Comparison of ENCODE assay signal across 8 cellular contexts in the genomic region with DNA sequence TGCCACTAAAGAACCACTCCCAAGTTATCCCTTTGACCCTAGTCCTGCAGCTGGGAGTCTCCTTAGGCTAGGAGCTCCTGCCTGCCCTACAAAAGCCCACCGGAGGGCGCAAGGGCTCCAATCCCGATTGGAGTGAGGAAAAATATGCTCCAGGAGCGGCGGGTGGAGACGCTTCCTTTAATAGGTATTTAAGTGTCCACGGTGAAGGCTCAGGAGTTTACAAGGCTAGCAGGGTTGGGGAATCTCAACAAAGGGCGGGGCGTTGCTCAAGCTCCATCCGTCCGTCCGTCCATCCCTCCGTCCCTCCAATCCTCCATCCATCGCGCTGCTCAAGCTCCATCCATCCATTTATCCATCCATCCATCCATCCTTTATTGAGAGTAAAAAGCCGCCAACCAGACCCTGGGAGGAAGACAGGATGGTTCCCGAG. TPM values are rescaled to one million over a fixed set of nuclear protein-coding genes. Genes with fewer than 3 reads are reported as not detected.
DNase-seq lines count a peak whose midpoint lies in the region; ATAC-seq lines count a peak whose summit lies in the region.

No MANE protein-coding gene starts in this region.

- peaks cover 23% of the 10 kb centered on the region for H3K4me1 Mint-ChIP-seq in activated naive CD8-positive, alpha-beta T cell treated with anti-CD3 and anti-CD28 coated beads, Interleukin-2, amount 10 ng/mL, durations not matched to agents 7 days and 5 days

- peaks cover 3% of the 10 kb centered on the region for H3K36me3 Mint-ChIP-seq in activated naive CD8-positive, alpha-beta T cell treated with anti-CD3 and anti-CD28 coated beads, Interleukin-2, amount 10 ng/mL, durations not matched to agents 7 days and 5 days

- no peaks in the 10 kb centered on the region for H3K9me3 Mint-ChIP-seq in activated naive CD8-positive, alpha-beta T cell treated with anti-CD3 and anti-CD28 coated beads, Interleukin-2, amount 10 ng/mL, durations not matched to agents 7 days and 5 days

- peak; percentile 41 for DNase-seq in activated naive CD4-positive, alpha-beta T cell treated with Interleukin-2 at 50 U/mL for 16 hours
- no peak for DNase-seq in activated naive CD4-positive, alpha-beta T cell (lab: John Stamatoyannopoulos, UW)
- peak; percentile 61 for DNase-seq in NCI-H460 (ENCODE audit: extremely low read depth, low read depth)
- DNase-seq in activated naive CD8-positive, alpha-beta T cell treated with anti-CD3 and anti-CD28 coated beads, Interleukin-2, amount 10 ng/mL, durations not matched to agents 7 days and 5 days = no peak
- DNase-seq in Right ventricle myocardium superior = peak; percentile 65
- peak in 48 of 56 donors; percentile 9 to 82 (median 54) for DNase-seq in nucleus accumbens (lab: John Stamatoyannopoulos, UW)

- H3K27me3 Mint-ChIP-seq in activated naive CD8-positive, alpha-beta T cell treated with anti-CD3 and anti-CD28 coated beads, Interleukin-2, amount 10 ng/mL, durations not matched to agents 7 days and 5 days = no peaks in the 10 kb centered on the region

- POLR2A ChIA-PET in activated naive CD8-positive, alpha-beta T cell treated with anti-CD3 and anti-CD28 coated beads, Interleukin-2, amount 10 ng/mL, durations not matched to agents 7 days and 5 days (lab: Charles Lee) = interaction anchor here (0.6 to 6.2 kb wide), 9 partner anchors 13 to 490 kb away, joined by 3 to 62 read pairs (median 4); a partner anchor contains a TSS

- H3K4me3 Mint-ChIP-seq in activated naive CD8-positive, alpha-beta T cell treated with anti-CD3 and anti-CD28 coated beads, Interleukin-2, amount 10 ng/mL, durations not matched to agents 7 days and 5 days = peak overlapping the region; percentile 97

- intact Hi-C loops in Right ventricle myocardium superior (cut with DNase I) = no loop called here

- peak overlapping the region; percentile 88 for H3K27ac Mint-ChIP-seq in activated naive CD8-positive, alpha-beta T cell treated with anti-CD3 and anti-CD28 coated beads, Interleukin-2, amount 10 ng/mL, durations not matched to agents 7 days and 5 days

- ATAC-seq in HG02981 (IDR thresholded peaks at IDR 0.05; ENCODE audit: unreplicated experiment) (peak; percentile 12), Right ventricle myocardium superior (ENCODE audit: poor library complexity) (peak; percentile 61), HG03442 (IDR thresholded peaks at IDR 0.05; ENCODE audit: unreplicated experiment) (no peak)
- ATAC-seq in activated naive CD8-positive, alpha-beta T cell treated with anti-CD3 and anti-CD28 coated beads, Interleukin-2, amount 10 ng/mL, durations not matched to agents 7 days and 5 days (ENCODE audit: low read depth) = peak; percentile 4

RNA-seq across cellular contexts. Expression of a gene that starts 0.6 kb away (rescaled TPM):
- 51.2 and 67.7 TPM in 2 replicates for total RNA-seq in NCI-H460 (2014; rRNA removed; shearing (Covaris generic))
- 66.5 and 66.6 TPM in 2 replicates for polyA plus RNA-seq in NCI-H460 (2014; cell fraction: nucleus; rRNA removed)
- 10 to 100 TPM; 28.1 to 30.1 TPM for total RNA-seq in activated naive CD8-positive, alpha-beta T cell treated with anti-CD3 and anti-CD28 coated beads, Interleukin-2, amount 10 ng/mL, durations not matched to agents 7 days and 5 days
- 15.3 TPM for total RNA-seq in Right ventricle myocardium superior

RNA-seq across cellular contexts. Expression of a gene that starts 10.8 kb away (rescaled TPM):
- total RNA-seq in NCI-H460 (2014; rRNA removed; shearing (Covaris generic)) = 1.9 TPM in 2 replicates
- polyA plus RNA-seq in NCI-H460 (2014; cell fraction: nucleus; rRNA removed) = 9.7 and 14.0 TPM in 2 replicates
- total RNA-seq in activated naive CD8-positive, alpha-beta T cell treated with anti-CD3 and anti-CD28 coated beads, Interleukin-2, amount 10 ng/mL, durations not matched to agents 7 days and 5 days = 100 to 1,000 TPM; 288 to 297 TPM
- total RNA-seq in Right ventricle myocardium superior = 2.4 TPM

RNA-seq across cellular contexts. Expression of a gene that starts 23.3 kb away (rescaled TPM):
- 26.0 and 28.6 TPM in 2 replicates for total RNA-seq in NCI-H460 (2014; rRNA removed; shearing (Covaris generic))
- 132 and 158 TPM in 2 replicates for polyA plus RNA-seq in NCI-H460 (2014; cell fraction: nucleus; rRNA removed)
- 100 to 1,000 TPM; 115 to 117 TPM for total RNA-seq in activated naive CD8-positive, alpha-beta T cell treated with anti-CD3 and anti-CD28 coated beads, Interleukin-2, amount 10 ng/mL, durations not matched to agents 7 days and 5 days
- 15.8 TPM for total RNA-seq in Right ventricle myocardium superior

RNA-seq across cellular contexts. Expression of a gene that starts 42.3 kb away (rescaled TPM):
- not detected in 2 replicates for total RNA-seq in NCI-H460 (2014; rRNA removed; shearing (Covaris generic))
- polyA plus RNA-seq in NCI-H460 (2014; cell fraction: nucleus; rRNA removed) = not detected in 2 replicates
- total RNA-seq in activated naive CD8-positive, alpha-beta T cell treated with anti-CD3 and anti-CD28 coated beads, Interleukin-2, amount 10 ng/mL, durations not matched to agents 7 days and 5 days = under 1 TPM; 0.40 to 0.83 TPM
- not detected for total RNA-seq in Right ventricle myocardium superior

RNA-seq across cellular contexts. Expression of a gene that starts 49.0 kb away (rescaled TPM):
- 7.6 and 9.7 TPM in 2 replicates for total RNA-seq in NCI-H460 (2014; rRNA removed; shearing (Covaris generic))
- 39.6 and 76.6 TPM in 2 replicates for polyA plus RNA-seq in NCI-H460 (2014; cell fraction: nucleus; rRNA removed)
- 10 to 100 TPM; 23.7 to 25.6 TPM for total RNA-seq in activated naive CD8-positive, alpha-beta T cell treated with anti-CD3 and anti-CD28 coated beads, Interleukin-2, amount 10 ng/mL, durations not matched to agents 7 days and 5 days
- total RNA-seq in Right ventricle myocardium superior = 18.2 TPM

Comparison
In these comparisons a context has a peak if more than half of its experiments do, and no peak if none do; other contexts are left out.
1. DNase-seq: peak in activated naive CD4-positive, alpha-beta T cell treated with Interleukin-2 at 50 U/mL for 16 hours (single experiment), NCI-H460 (single experiment), Right ventricle myocardium superior (single experiment) and nucleus accumbens (48 of 56); none in activated naive CD4-positive, alpha-beta T cell (0 of 4) and activated naive CD8-positive, alpha-beta T cell treated with anti-CD3 and anti-CD28 coated beads, Interleukin-2, amount 10 ng/mL, durations not matched to agents 7 days and 5 days (single experiment).
2. RNA of a gene that starts 10.8 kb away (total RNA-seq): 288 to 297 TPM in activated naive CD8-positive, alpha-beta T cell treated with anti-CD3 and anti-CD28 coated beads, Interleukin-2, amount 10 ng/mL, durations not matched to agents 7 days and 5 days; 2.4 TPM in Right ventricle myocardium superior (single experiment) and 1.9 TPM in NCI-H460; every median in the first group is over 10 times any median in the second.